In the genomic region with DNA sequence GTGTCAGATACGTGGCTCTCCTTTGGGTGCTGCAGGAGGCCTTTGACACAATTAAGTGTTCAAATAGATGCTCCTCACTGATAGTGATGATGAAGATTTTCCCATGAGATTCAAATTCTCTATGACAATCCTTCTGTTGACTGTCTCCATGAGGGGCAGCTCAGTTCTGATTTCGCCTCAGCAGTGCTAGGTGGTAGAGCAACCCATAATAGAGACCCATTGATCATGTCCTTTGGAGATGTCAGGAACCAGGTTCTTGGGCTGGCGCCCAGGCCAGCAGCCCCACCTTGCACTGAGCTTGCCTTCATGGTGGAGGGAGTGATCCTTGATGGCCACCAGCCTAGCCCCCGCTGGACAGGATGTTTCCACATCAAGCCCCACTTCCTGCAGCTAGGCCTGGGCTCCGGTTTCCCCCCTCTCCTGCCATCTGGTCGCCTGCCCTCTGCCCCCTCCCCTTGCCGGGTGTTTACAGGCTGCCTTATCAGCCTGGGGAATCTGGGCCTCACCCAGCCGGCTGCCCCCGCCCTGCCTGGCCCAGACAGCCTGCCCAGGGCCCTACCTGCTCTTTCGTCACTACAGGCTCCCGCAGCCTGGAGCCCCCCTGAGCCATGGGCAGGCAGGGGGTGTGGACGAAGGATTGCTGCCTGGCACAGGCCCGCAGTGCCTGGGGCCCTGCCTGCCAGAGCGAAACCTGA, we compare ENCODE assay signal across 11 cellular contexts. TPM values are rescaled to one million over a fixed set of nuclear protein-coding genes. Genes with fewer than 3 reads are reported as not detected.
DNase-seq lines count a peak whose midpoint lies in the region; ATAC-seq, FAIRE-seq and TF ChIP-seq lines count a peak whose summit lies in the region.
"Had no signal": no experiment of that assay in that cellular context is flagged by ENCODE, and none has a peak within 500 bp of the region (broad histone marks: within the 10 kb centered on the region; RNA-seq: fewer than 3 reads in every experiment).

No MANE protein-coding gene starts in this region.

- H3K4me1 ChIP-seq in duodenal mucosa (ENCODE audit: control insufficient read depth in 1 of 2, insufficient read depth in 2 of 2, low read length in 2 of 2): peaks cover 31 to 38% of the 10 kb centered on the region in 2 donors
- no peaks in the 10 kb centered on the region for H3K4me1 ChIP-seq in pancreas

- no peak for DNase-seq in HL-60 (ENCODE audit: low read depth in 1 of 2, low spot score in 1 of 2)
- no peak for DNase-seq in RWPE1 (ENCODE audit: low spot score)
- no peak for DNase-seq in pancreas
- no peak for DNase-seq in NCI-H748 (lab: John Stamatoyannopoulos, UW; ENCODE audit: unreplicated experiment)
- no peak for DNase-seq in ecto neural progenitor cell (ENCODE audit: low spot score)

- ATAC-seq in pancreas (peak in 3 of 4 donors; percentile 76 to 83 (median 80)), HG03139 (IDR thresholded peaks at IDR 0.05; ENCODE audit: unreplicated experiment) (no peak), HG03571 (IDR thresholded peaks at IDR 0.05; ENCODE audit: unreplicated experiment) (no peak)
- ATAC-seq: HCT116 had no signal

- H3K4me3 ChIP-seq in HL-60 (replicated peaks; ENCODE audit: insufficient read depth, low read length): no peak overlapping the region
- no peak overlapping the region for H3K4me3 ChIP-seq in duodenal mucosa (ENCODE audit: low read depth in 1 of 2, low read length in 2 of 2)
- H3K4me3 ChIP-seq in pancreas: no peak overlapping the region
- H3K4me3 ChIP-seq: smooth muscle cell had no signal

- intact Hi-C loops in pancreas (cut with DNase I): no loop called here

- no peaks in the 10 kb centered on the region for H3K9me3 ChIP-seq in duodenal mucosa (ENCODE audit: control insufficient read depth in 1 of 2, low read length in 2 of 2)
- H3K9me3 ChIP-seq in pancreas: no peaks in the 10 kb centered on the region

- CTCF ChIA-PET in RWPE1 (lab: Yijun Ruan, JAX): no interaction called here

- WGBS in pancreas, 2 donors: 60 to 64% methylated on average over 13 to 14 of the region's 14 CpGs

- no peaks in the 10 kb centered on the region for H3K27me3 ChIP-seq in HL-60 (ENCODE audit: insufficient read depth, poor library complexity, severe bottlenecking)
- H3K27me3 ChIP-seq in duodenal mucosa (ENCODE audit: control insufficient read depth in 1 of 2, insufficient read depth in 2 of 2, low read length in 2 of 2): no peaks in the 10 kb centered on the region
- H3K27me3 ChIP-seq in pancreas: no peaks in the 10 kb centered on the region

- peak overlapping the region in 1 of 2 donors; percentile 18 for H3K9ac ChIP-seq in duodenal mucosa (ENCODE audit: low read depth in 1 of 2, low read length in 2 of 2)

- FAIRE-seq in pancreas (lab: Jason Lieb, UNC): no peak
- FAIRE-seq: GM12892 had no signal

- 0 out of 2 replicates have a peak overlapping the region, but pooled peaks have one; percentile 1 for H3K27ac ChIP-seq in HL-60 (replicated peaks)
- peak overlapping the region; percentile 78 for H3K27ac ChIP-seq in RWPE1
- H3K27ac ChIP-seq in duodenal mucosa (ENCODE audit: low read depth, low read length): peak overlapping the region; percentile 10
- H3K27ac ChIP-seq in pancreas: no peak overlapping the region

- POLR2A ChIA-PET in RWPE1 (lab: Yijun Ruan, JAX; ENCODE audit: low non-redundant PET): no interaction called here

- H3K36me3 ChIP-seq in duodenal mucosa (ENCODE audit: control insufficient read depth in 1 of 2, insufficient read depth in 2 of 2, low read length in 2 of 2) (no peaks in the 10 kb centered on the region), pancreas (no peaks in the 10 kb centered on the region)

- TF ChIP-seq CTCF in HL-60 (IDR thresholded peaks at IDR 0.05; ENCODE audit: insufficient read depth, low read length): no peak
- no peak for TF ChIP-seq CTCF in RWPE1 (conservative IDR thresholded peaks at IDR 0.05; ENCODE audit: low read depth)
- no peak for TF ChIP-seq CTCF in pancreas (IDR thresholded peaks at IDR 0.05)

RNA-seq across cellular contexts. Expression of a gene that starts 12.6 kb away (rescaled TPM):
- total RNA-seq in pancreas: 1 to 10 TPM; 1.4 to 4.6 (median 2.0) TPM
- polyA plus RNA-seq in pancreas: 1 to 10 TPM; 1.1 to 2.0 TPM

Comparison
In these comparisons a context has a peak if more than half of its experiments do, and no peak if none do; other contexts are left out.
1. H3K27ac ChIP-seq: peak in HL-60 (single experiment), RWPE1 (single experiment) and duodenal mucosa (single experiment); none in pancreas (0 of 4).
2. ATAC-seq: peak in pancreas (3 of 4); none in HG03139 (single experiment) and HG03571 (single experiment).